In the genomic region with DNA sequence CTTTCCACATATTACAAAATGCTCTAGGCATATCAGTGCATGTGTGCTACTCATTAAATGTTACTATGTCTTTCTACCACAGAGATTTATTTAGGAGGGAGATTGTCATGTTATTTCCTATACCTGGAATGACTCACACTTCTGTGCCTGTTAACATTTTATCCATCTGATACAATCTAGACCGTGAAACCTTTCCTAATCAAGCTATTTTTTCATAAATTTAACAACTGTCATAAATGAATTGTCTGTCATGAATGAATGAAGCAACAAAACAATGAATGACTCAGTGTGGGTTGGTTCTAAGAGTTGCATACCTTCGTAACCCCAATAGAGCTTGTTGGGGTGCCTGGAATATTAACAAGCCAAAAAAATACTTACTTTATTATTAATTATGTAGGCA, we compare ENCODE assay signal across 2 cellular contexts.
TF ChIP-seq lines count a peak whose summit lies in the region.

No MANE protein-coding gene starts in this region.

TF ChIP-seq in GM12891, 5 proteins besides CTCF, POLR2A, EP300 and RAD21:
- TF ChIP-seq PAX5 (IDR thresholded peaks at IDR 0.05; ENCODE audit: insufficient read depth, low read length, severe bottlenecking), result no peak
- no peak for TF ChIP-seq SPI1 (IDR thresholded peaks at IDR 0.05; ENCODE audit: low read depth, low read length)
- TF ChIP-seq TAF1 (IDR thresholded peaks at IDR 0.05; ENCODE audit: low read depth, low read length), result no peak
- TF ChIP-seq POU2F2 (IDR thresholded peaks at IDR 0.05; ENCODE audit: low read depth, low read length), result no peak
- TF ChIP-seq POLR2AphosphoS5 (IDR thresholded peaks at IDR 0.05; ENCODE audit: low read depth, low read length), result no peak

TF ChIP-seq in K562, 482 proteins besides CTCF, POLR2A, EP300 and RAD21:
- TF ChIP-seq ZNF384 (IDR thresholded peaks at IDR 0.05; ENCODE audit: low read depth, low read length) (no peak), TEAD4 (IDR thresholded peaks at IDR 0.05; ENCODE audit: low read length) (no peak), TEAD4 (CRISPR knock-in tag; IDR thresholded peaks at IDR 0.05; ENCODE audit: borderline replicate concordance) (no peak), ASH1L (IDR thresholded peaks at IDR 0.05; ENCODE audit: borderline replicate concordance, low read depth, partially characterized antibody) (no peak), ZNF589 (CRISPR knock-in tag; IDR thresholded peaks at IDR 0.05; ENCODE audit: low read depth) (peak; percentile 35; the same call in 1 of the 2 replicates), ZNF507 (tag; conservative IDR thresholded peaks at IDR 0.05) (no peak), L3MBTL2 (IDR thresholded peaks at IDR 0.05) (no peak), FOXP1 (CRISPR knock-in tag; IDR thresholded peaks at IDR 0.05) (no peak), CEBPG (CRISPR knock-in tag; IDR thresholded peaks at IDR 0.05) (no peak), CEBPG (tag; conservative IDR thresholded peaks at IDR 0.05 in 1 of 2, IDR thresholded peaks at IDR 0.05 in 1 of 2) (peak in 1 of 2 experiments; percentile 43; a peak in 1 of 4 replicates), ZNF518B (CRISPR knock-in tag; IDR thresholded peaks at IDR 0.05) (no peak), ZNF146 (CRISPR knock-in tag; IDR thresholded peaks at IDR 0.05; ENCODE audit: unreplicated experiment) (no peak), ZNF24 (IDR thresholded peaks at IDR 0.05) (peak; percentile 77), NRF1 (conservative IDR thresholded peaks at IDR 0.05 in 1 of 2, IDR thresholded peaks at IDR 0.05 in 1 of 2) (no peak), MTA3 (IDR thresholded peaks at IDR 0.05; ENCODE audit: borderline replicate concordance) (no peak)
- TF ChIP-seq, protein P1, sequence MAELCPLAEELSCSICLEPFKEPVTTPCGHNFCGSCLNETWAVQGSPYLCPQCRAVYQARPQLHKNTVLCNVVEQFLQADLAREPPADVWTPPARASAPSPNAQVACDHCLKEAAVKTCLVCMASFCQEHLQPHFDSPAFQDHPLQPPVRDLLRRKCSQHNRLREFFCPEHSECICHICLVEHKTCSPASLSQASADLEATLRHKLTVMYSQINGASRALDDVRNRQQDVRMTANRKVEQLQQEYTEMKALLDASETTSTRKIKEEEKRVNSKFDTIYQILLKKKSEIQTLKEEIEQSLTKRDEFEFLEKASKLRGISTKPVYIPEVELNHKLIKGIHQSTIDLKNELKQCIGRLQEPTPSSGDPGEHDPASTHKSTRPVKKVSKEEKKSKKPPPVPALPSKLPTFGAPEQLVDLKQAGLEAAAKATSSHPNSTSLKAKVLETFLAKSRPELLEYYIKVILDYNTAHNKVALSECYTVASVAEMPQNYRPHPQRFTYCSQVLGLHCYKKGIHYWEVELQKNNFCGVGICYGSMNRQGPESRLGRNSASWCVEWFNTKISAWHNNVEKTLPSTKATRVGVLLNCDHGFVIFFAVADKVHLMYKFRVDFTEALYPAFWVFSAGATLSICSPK (IDR thresholded peaks at IDR 0.05; ENCODE audit: borderline replicate concordance), result no peak
- TF ChIP-seq, protein P2, sequence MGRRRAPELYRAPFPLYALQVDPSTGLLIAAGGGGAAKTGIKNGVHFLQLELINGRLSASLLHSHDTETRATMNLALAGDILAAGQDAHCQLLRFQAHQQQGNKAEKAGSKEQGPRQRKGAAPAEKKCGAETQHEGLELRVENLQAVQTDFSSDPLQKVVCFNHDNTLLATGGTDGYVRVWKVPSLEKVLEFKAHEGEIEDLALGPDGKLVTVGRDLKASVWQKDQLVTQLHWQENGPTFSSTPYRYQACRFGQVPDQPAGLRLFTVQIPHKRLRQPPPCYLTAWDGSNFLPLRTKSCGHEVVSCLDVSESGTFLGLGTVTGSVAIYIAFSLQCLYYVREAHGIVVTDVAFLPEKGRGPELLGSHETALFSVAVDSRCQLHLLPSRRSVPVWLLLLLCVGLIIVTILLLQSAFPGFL (CRISPR knock-in tag; IDR thresholded peaks at IDR 0.05), result no peak
TF ChIP-seq in K562: peak in this region for 3.
